In the genomic region with DNA sequence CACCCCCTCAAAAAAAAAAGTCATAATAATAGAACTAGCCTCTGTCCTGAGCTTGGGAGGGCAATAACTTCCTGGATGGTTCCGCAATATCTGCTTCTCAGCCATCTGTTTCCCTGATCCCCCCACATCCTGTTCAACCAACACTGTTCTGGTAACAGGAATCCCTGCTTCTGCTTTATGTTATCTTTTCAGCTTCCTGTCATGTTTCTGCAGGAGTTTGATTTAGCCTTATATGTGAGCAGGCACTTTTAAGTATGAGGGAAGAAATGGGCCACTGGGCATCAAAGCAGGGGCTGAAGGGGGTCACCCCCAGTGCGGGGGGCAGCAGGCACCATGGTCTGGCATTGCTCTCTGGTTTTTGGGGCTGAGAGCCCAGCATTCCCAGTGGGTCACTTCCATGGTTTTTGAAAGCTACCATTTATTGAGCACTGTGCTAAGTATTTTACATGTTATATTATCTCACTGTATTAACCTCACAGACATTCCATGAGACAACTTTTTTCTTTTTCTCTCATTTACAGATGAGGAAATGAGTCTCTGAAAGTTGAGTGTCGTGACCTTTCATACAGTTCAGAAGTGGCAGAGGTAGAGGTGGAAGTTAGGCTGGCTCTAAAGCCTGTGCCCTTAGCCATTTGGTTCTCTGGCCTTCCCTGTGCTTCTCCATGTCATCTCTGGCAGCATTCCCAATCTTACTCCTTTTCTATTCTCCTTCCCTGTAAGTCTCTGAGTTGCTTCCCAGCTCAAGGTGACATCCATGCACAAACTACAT, we compare ENCODE assay signal across 10 cellular contexts.
DNase-seq lines count a peak whose midpoint lies in the region; ATAC-seq and TF ChIP-seq lines count a peak whose summit lies in the region.
"Had no signal": no experiment of that assay in that cellular context is flagged by ENCODE, and none has a peak within 500 bp of the region (broad histone marks: within the 10 kb centered on the region; RNA-seq: fewer than 3 reads in every experiment).

No MANE protein-coding gene starts in this region.

- no peaks in the 10 kb centered on the region for H3K27me3 ChIP-seq in H9 (ENCODE audit: insufficient read depth, low read length)
- no peaks in the 10 kb centered on the region for H3K27me3 ChIP-seq in skeletal muscle tissue (ENCODE audit: control insufficient read depth in 3 of 3, insufficient read depth in 3 of 3, low read length in 3 of 3)
- H3K27me3 ChIP-seq: SJSA1 had no signal

- no peak overlapping the region for H3K9ac ChIP-seq in H9 (ENCODE audit: extremely low read depth, insufficient read length, low read length)
- H3K9ac ChIP-seq in SK-N-MC (ENCODE audit: insufficient read length) = no peak overlapping the region
- H3K9ac ChIP-seq in skeletal muscle tissue (ENCODE audit: low read depth in 1 of 3, low read length in 3 of 3) = no peak overlapping the region

- no peaks in the 10 kb centered on the region for H4K20me1 ChIP-seq in H9 (ENCODE audit: control insufficient read depth, insufficient read depth, insufficient read length)

- DNase-seq in H9 (no peak), SK-N-MC (ENCODE audit: low read depth, low spot score) (no peak), germinal center (ENCODE audit: low spot score) (peak; percentile 26), NCI-H748 (lab: John Stamatoyannopoulos, UW; ENCODE audit: unreplicated experiment) (no peak), T-helper 1 cell (no peak)
- no peak for DNase-seq in activated CD4-positive, alpha-beta T cell treated with anti-CD3 and anti-CD28 coated beads for 4 hours
- DNase-seq: psoas muscle had no signal

- no peak overlapping the region for H3K4ac ChIP-seq in H9 (ENCODE audit: low read depth, low read length)

- no peak overlapping the region for H2AFZ ChIP-seq in H9 (ENCODE audit: low read length)

- H4K5ac ChIP-seq in H9 (ENCODE audit: insufficient read length, low read depth, low read length) = no peak overlapping the region

- no peak overlapping the region for H3K18ac ChIP-seq in H9 (ENCODE audit: insufficient read length, low read depth, low read length)

- no peaks in the 10 kb centered on the region for H3K23me2 ChIP-seq in H9 (ENCODE audit: insufficient read length, low read depth, low read length, poor library complexity, severe bottlenecking)

- H2BK15ac ChIP-seq in H9 (ENCODE audit: low read depth, low read length) = no peak overlapping the region

- no peak overlapping the region for H3K23ac ChIP-seq in H9 (ENCODE audit: insufficient read length, low read depth, low read length)

- no peaks in the 10 kb centered on the region for H3K79me1 ChIP-seq in H9 (ENCODE audit: insufficient read depth, low read depth, low read length, poor library complexity, severe bottlenecking)

- H2BK5ac ChIP-seq in H9 (ENCODE audit: insufficient read length, low read length) = no peak overlapping the region

- no peak overlapping the region for H3K56ac ChIP-seq in H9 (ENCODE audit: insufficient read length, low read depth, low read length)

- H3K4me1 Mint-ChIP-seq in H9 = peaks cover 63 to 79% of the 10 kb centered on the region in 2 experiments

- H3K36me3 ChIP-seq in SK-N-MC (ENCODE audit: insufficient read depth, low read length) = no peaks in the 10 kb centered on the region
- H3K36me3 ChIP-seq in skeletal muscle tissue (ENCODE audit: control insufficient read depth in 3 of 3, insufficient read depth in 3 of 3, low read length in 3 of 3) = no peaks in the 10 kb centered on the region
- H3K36me3 ChIP-seq: SJSA1 had no signal

- H3K4me3 ChIP-seq in SK-N-MC (peak overlapping the region; percentile 14; the same call in 1 of the 2 replicates), skeletal muscle tissue (ENCODE audit: low read length in 3 of 3) (no peak overlapping the region)
- H3K4me3 ChIP-seq: psoas muscle, SJSA1 had no signal

- H3K9me3 ChIP-seq in H9 (ENCODE audit: control insufficient read depth, low read depth, low read length) (no peaks in the 10 kb centered on the region), SK-N-MC (ENCODE audit: low read depth, low read length) (no peaks in the 10 kb centered on the region), skeletal muscle tissue (ENCODE audit: control insufficient read depth in 3 of 3, low read length in 3 of 3) (no peaks in the 10 kb centered on the region)
- H3K9me3 ChIP-seq: psoas muscle, SJSA1 had no signal

- H3K27ac ChIP-seq in H9 (ENCODE audit: insufficient read length, low read depth, low read length) (no peak overlapping the region), SK-N-MC (peak overlapping the region; percentile 49; the same call in 1 of the 2 replicates), skeletal muscle tissue (ENCODE audit: low read depth, low read length) (peak overlapping the region; percentile 41)
- H3K27ac ChIP-seq: psoas muscle, SJSA1 had no signal

- H2BK12ac ChIP-seq in H9 (ENCODE audit: insufficient read length, low read depth, low read length) = no peak overlapping the region

- H2AK5ac ChIP-seq in H9 (ENCODE audit: insufficient read length, low read length) = no peak overlapping the region

- H3K4me1 ChIP-seq in H9 (ENCODE audit: insufficient read depth, low read length) (peaks cover 12% of the 10 kb centered on the region), skeletal muscle tissue (ENCODE audit: control insufficient read depth in 3 of 3, insufficient read depth in 3 of 3, low read length in 3 of 3) (peaks cover 0 to 9% (median 8%) of the 10 kb centered on the region in 3 donors)
- H3K4me1 ChIP-seq: psoas muscle had no signal

- no peaks in the 10 kb centered on the region; a peak in 1 of 7 replicates for H3K36me3 Mint-ChIP-seq in H9 (ENCODE audit: insufficient read depth in 1 of 3, low read depth in 3 of 3)

- no peak overlapping the region for H3T11ph ChIP-seq in H9 (ENCODE audit: low read length)

- H3K79me2 ChIP-seq in H9 (ENCODE audit: insufficient read depth, low read length) = no peaks in the 10 kb centered on the region

- TF ChIP-seq CTCF in H9 (conservative IDR thresholded peaks at IDR 0.05) = no peak

- no peak overlapping the region for H2BK120ac ChIP-seq in H9 (ENCODE audit: low read depth, low read length, poor library complexity, severe bottlenecking)

- no peaks in the 10 kb centered on the region; the same call in 1 of the 2 replicates for H3K27me3 Mint-ChIP-seq in H9 (ENCODE audit: low read depth)

- WGBS in H9 (ENCODE audit: extremely low coverage, insufficient read length, low lambda C conversion rate) = no CpG with 5 or more reads among the region's 3 CpGs

- H3K4me2 ChIP-seq in H9 (ENCODE audit: insufficient read depth, insufficient read length, low read length) = no peak overlapping the region

- H3K27ac Mint-ChIP-seq in H9 = 0 out of 7 replicates have a peak overlapping the region, but pooled peaks of 2 of the 3 experiments have one; percentile 1 to 4

- H4K8ac ChIP-seq in H9 (replicated peaks; ENCODE audit: insufficient read length, low read depth, low read length) = no peak overlapping the region

- no peak overlapping the region for H3K4me3 Mint-ChIP-seq in H9

- ATAC-seq in HG02763 (IDR thresholded peaks at IDR 0.05; ENCODE audit: unreplicated experiment) = no peak

- H4K91ac ChIP-seq in H9 (ENCODE audit: insufficient read length, low read depth, low read length) = no peak overlapping the region

- H2BK20ac ChIP-seq in H9 (ENCODE audit: low read depth, low read length, poor library complexity, severe bottlenecking) = no peak overlapping the region

- H3K14ac ChIP-seq in H9 (ENCODE audit: insufficient read depth, low read length) = no peak overlapping the region

- H3K9me3 Mint-ChIP-seq in H9 = no peaks in the 10 kb centered on the region
